9 cellular contexts compared by ENCODE assay signal in genomic region chr3:23002846-23003800, GRCh38.
DNase-seq lines count a peak whose midpoint lies in the region; ATAC-seq and TF ChIP-seq lines count a peak whose summit lies in the region.
"Had no signal": no experiment of that assay in that cellular context is flagged by ENCODE, and none has a peak within 500 bp of the region (broad histone marks: within the 10 kb centered on the region; RNA-seq: fewer than 3 reads in every experiment).

No MANE protein-coding gene starts in this region.

- peaks cover 47% of the 10 kb centered on the region for H3K4me1 ChIP-seq in PC-3 (ENCODE audit: insufficient read depth, low read length)

- no peaks in the 10 kb centered on the region for H3K9me3 ChIP-seq in PC-3 (ENCODE audit: low read length)

- no peak overlapping the region for H3K27ac ChIP-seq in PC-3 (ENCODE audit: low read length)

- H3F3A ChIP-seq in PC-3 (ENCODE audit: low read length, unreplicated experiment) = no peaks in the 10 kb centered on the region

- CTCF ChIA-PET in PC-3 (lab: Charles Lee) = no interaction called here

- H3K79me2 ChIP-seq in PC-3 (ENCODE audit: low read length) = no peaks in the 10 kb centered on the region

- POLR2A ChIA-PET in PC-3 (lab: Charles Lee; ENCODE audit: unreplicated experiment) = no interaction called here

- H2AFZ ChIP-seq in PC-3 (ENCODE audit: low read length) = no peak overlapping the region

- no peaks in the 10 kb centered on the region for H3K36me3 ChIP-seq in PC-3 (ENCODE audit: low read depth, low read length)

- H3K9ac ChIP-seq in PC-3 (ENCODE audit: low read length) = no peak overlapping the region

- no peaks in the 10 kb centered on the region for H4K20me1 ChIP-seq in PC-3 (ENCODE audit: low read length)

- H3K4me2 ChIP-seq in PC-3 (ENCODE audit: low read length) = no peak overlapping the region

- BruUV-seq in PC-3 (replicated peaks; lab: Mats Ljungman, UMichigan) = no TSS peak

- no peak for TF ChIP-seq POLR2A in GM18505 (IDR thresholded peaks at IDR 0.05; ENCODE audit: borderline replicate concordance, extremely low read depth, insufficient read depth, insufficient read length)

- no peaks in the 10 kb centered on the region for H3K9me2 ChIP-seq in PC-3 (replicated peaks; ENCODE audit: low read length)

- ATAC-seq in Right ventricle myocardium superior (ENCODE audit: poor library complexity) (peak; percentile 52), PC-3 (no peak), GM21528 (IDR thresholded peaks at IDR 0.05; ENCODE audit: low FRiP score, unreplicated experiment) (no peak), HG02870 (IDR thresholded peaks at IDR 0.05; ENCODE audit: unreplicated experiment) (no peak), GM21786 (IDR thresholded peaks at IDR 0.05; ENCODE audit: unreplicated experiment) (no peak), GM18505 (IDR thresholded peaks at IDR 0.05; ENCODE audit: unreplicated experiment) (no peak)

- DNase-seq in Right ventricle myocardium superior (no peak), cardiac septum (ENCODE audit: low spot score) (no peak), PC-3 (peak; percentile 50), inferior parietal cortex (ENCODE audit: extremely low spot score) (peak; percentile 18)
- DNase-seq: occipital lobe had no signal

- no peaks in the 10 kb centered on the region for H3K27me3 ChIP-seq in PC-3 (ENCODE audit: low read length)

- TF ChIP-seq CTCF in PC-3 (conservative IDR thresholded peaks at IDR 0.05; ENCODE audit: low read depth, low read length) = no peak

- intact Hi-C loops in Right ventricle myocardium superior (cut with DNase I) (no loop called here), cardiac septum (cut with DNase I) (no loop called here), PC-3 (cut with micrococcal nuclease) (loop anchor here (10.0 kb wide), 1 partner anchor 112 kb away; no protein-coding TSS in a partner anchor)

- H3K4me3 ChIP-seq in PC-3 (ENCODE audit: low read length) = no peak overlapping the region

Comparison
In these comparisons a context has a peak if more than half of its experiments do, and no peak if none do; other contexts are left out.
1. DNase-seq: peak in PC-3 (single experiment) and inferior parietal cortex (single experiment); none in Right ventricle myocardium superior (single experiment) and cardiac septum (single experiment).